8 cellular contexts compared by ENCODE assay signal in genomic region chr4:47704693-47705325, GRCh38.
DNase-seq lines count a peak whose midpoint lies in the region; ATAC-seq, FAIRE-seq and TF ChIP-seq lines count a peak whose summit lies in the region.

No MANE protein-coding gene starts in this region.

- H3K4me1 ChIP-seq in A673 (ENCODE audit: insufficient read depth, low read length, poor library complexity, severe bottlenecking) = peaks cover 25% of the 10 kb centered on the region
- no peaks in the 10 kb centered on the region for H3K4me1 ChIP-seq in PC-3 (ENCODE audit: insufficient read depth, low read length)
- H3K4me1 ChIP-seq in fibroblast of lung (ENCODE audit: control insufficient read depth, extremely low read depth, insufficient read depth, low read length) = no peaks in the 10 kb centered on the region

- H3K9ac ChIP-seq in PC-3 (ENCODE audit: low read length) (no peak overlapping the region), fibroblast of lung (ENCODE audit: insufficient read depth, low read length) (no peak overlapping the region)

- H3K79me2 ChIP-seq in PC-3 (ENCODE audit: low read length) (no peaks in the 10 kb centered on the region), fibroblast of lung (ENCODE audit: control insufficient read depth, insufficient read depth, low read length) (no peaks in the 10 kb centered on the region)

- TF ChIP-seq CTCF in A673 (conservative IDR thresholded peaks at IDR 0.05; ENCODE audit: low read depth, low read length) (peak; percentile 68), GM12865 (IDR thresholded peaks at IDR 0.05; ENCODE audit: insufficient read depth, low read depth, low read length, missing control alignments) (peak; percentile 41), PC-3 (conservative IDR thresholded peaks at IDR 0.05; ENCODE audit: low read depth, low read length) (peak; percentile 54), fibroblast of lung (conservative IDR thresholded peaks at IDR 0.05 in 1 of 2, IDR thresholded peaks at IDR 0.05 in 1 of 2; ENCODE audit: low read depth in 1 of 2, low read length in 2 of 2) (peak; percentile 36 to 64)

- FAIRE-seq in HTR-8/SVneo (lab: Jason Lieb, UNC) = no peak

- no peaks in the 10 kb centered on the region for H3F3A ChIP-seq in PC-3 (ENCODE audit: low read length, unreplicated experiment)

- H4K20me1 ChIP-seq in PC-3 (ENCODE audit: low read length) (no peaks in the 10 kb centered on the region), fibroblast of lung (ENCODE audit: control insufficient read depth, extremely low read depth, insufficient read depth, low read length) (no peaks in the 10 kb centered on the region)

- peak overlapping the region; percentile 46 for H3K4me2 ChIP-seq in PC-3 (ENCODE audit: low read length)
- no peak overlapping the region for H3K4me2 ChIP-seq in fibroblast of lung (ENCODE audit: extremely low read depth, insufficient read depth, low read length)

- intact Hi-C loops in A673 (cut with micrococcal nuclease; ENCODE audit: unreplicated experiment) = loop anchor here (1.0 to 10.0 kb wide), 2 partner anchors 131 to 380 kb away; no protein-coding TSS in a partner anchor
- intact Hi-C loops in PC-3 (cut with micrococcal nuclease) = loop anchor here (1.0 to 10.0 kb wide), 3 partner anchors 131 to 382 kb away; no protein-coding TSS in a partner anchor

- BruUV-seq in A673 (replicated peaks; lab: Mats Ljungman, UMichigan) = no TSS peak
- BruUV-seq in PC-3 (replicated peaks; lab: Mats Ljungman, UMichigan) = no TSS peak

- H3K36me3 ChIP-seq in A673 (ENCODE audit: insufficient read depth, low read length, poor library complexity, severe bottlenecking) (no peaks in the 10 kb centered on the region), PC-3 (ENCODE audit: low read depth, low read length) (no peaks in the 10 kb centered on the region), fibroblast of lung (ENCODE audit: control insufficient read depth, insufficient read depth, low read length) (no peaks in the 10 kb centered on the region)

- H3K9me3 ChIP-seq in A673 (ENCODE audit: low read depth, low read length, poor library complexity, severe bottlenecking) (no peaks in the 10 kb centered on the region), PC-3 (ENCODE audit: low read length) (no peaks in the 10 kb centered on the region), fibroblast of lung (ENCODE audit: control insufficient read depth, insufficient read depth, low read depth, low read length) (no peaks in the 10 kb centered on the region)

- CTCF ChIA-PET in A673 (lab: Charles Lee) (interaction anchor here (0.8 to 2.2 kb wide), 3 partner anchors 126 to 134 kb away, joined by 3 to 28 read pairs (median 8); no protein-coding TSS in a partner anchor), PC-3 (lab: Charles Lee) (interaction anchor here (0.7 to 3.0 kb wide), 3 partner anchors 36 to 416 kb away, joined by 3 to 19 read pairs (median 3); no protein-coding TSS in a partner anchor)

- no peaks in the 10 kb centered on the region for H3K27me3 ChIP-seq in A673 (replicated peaks; ENCODE audit: insufficient read depth, low read depth, low read length, poor library complexity)
- 0 out of 2 replicates have a peak, but pooled peaks cover 3% of the 10 kb centered on the region for H3K27me3 ChIP-seq in PC-3 (ENCODE audit: low read length)
- no peaks in the 10 kb centered on the region for H3K27me3 ChIP-seq in fibroblast of lung (ENCODE audit: control insufficient read depth, insufficient read depth, low read length)

- DNase-seq in A673 (ENCODE audit: low spot score) = peak; percentile 70
- DNase-seq in GM12865 (ENCODE audit: low read depth) = peak; percentile 41
- DNase-seq in HTR-8/SVneo (ENCODE audit: insufficient read length, low spot score) = peak; percentile 9
- DNase-seq in PC-3 = peak; percentile 38
- peak; percentile 3 to 51 for DNase-seq in fibroblast of lung (ENCODE audit: low read depth in 2 of 2)
- DNase-seq in occipital lobe (lab: John Stamatoyannopoulos, UW) = peak; percentile 7
- DNase-seq in stimulated activated naive CD4-positive, alpha-beta T cell treated with Interleukin-2 at 50 U/mL for 16 hours (lab: John Stamatoyannopoulos, UW) = no peak

- H3K27ac ChIP-seq in A673 (ENCODE audit: low read depth, low read length, poor library complexity, severe bottlenecking) (no peak overlapping the region), PC-3 (ENCODE audit: low read length) (no peak overlapping the region), fibroblast of lung (ENCODE audit: insufficient read depth, low read length) (no peak overlapping the region)

- POLR2A ChIA-PET in A673 (lab: Charles Lee; ENCODE audit: low non-redundant PET) (no interaction called here), PC-3 (lab: Charles Lee; ENCODE audit: unreplicated experiment) (interaction anchor here (0.7 kb wide), 1 partner anchor 557 kb away, joined by 4 read pairs; no protein-coding TSS in a partner anchor)

- no peak overlapping the region for H3K4me3 ChIP-seq in A673 (ENCODE audit: low read depth, low read length, poor library complexity, severe bottlenecking)
- no peak overlapping the region for H3K4me3 ChIP-seq in GM12865 (ENCODE audit: low read depth, low read length)
- H3K4me3 ChIP-seq in PC-3 (ENCODE audit: low read length) = no peak overlapping the region
- no peak overlapping the region for H3K4me3 ChIP-seq in fibroblast of lung (replicated peaks in 1 of 4; ENCODE audit: control extremely low read depth in 1 of 4, insufficient read depth in 1 of 4, low read depth in 3 of 4, low read length in 4 of 4)

- ATAC-seq in PC-3 = peak; percentile 80
- no peak for ATAC-seq in GM19455 (IDR thresholded peaks at IDR 0.05; ENCODE audit: unreplicated experiment)

- H2AFZ ChIP-seq in PC-3 (ENCODE audit: low read length) (no peak overlapping the region), fibroblast of lung (ENCODE audit: low read length) (no peak overlapping the region)

- H3K9me2 ChIP-seq in PC-3 (replicated peaks; ENCODE audit: low read length) = no peaks in the 10 kb centered on the region
